In genomic region chr19:49421039-49421877, GRCh38 we compare ENCODE assay signal across 8 cellular contexts. TPM values are rescaled to one million over a fixed set of nuclear protein-coding genes. Genes with fewer than 3 reads are reported as not detected.
DNase-seq lines count a peak whose midpoint lies in the region; FAIRE-seq and TF ChIP-seq lines count a peak whose summit lies in the region.

No MANE protein-coding gene starts in this region.

- no peaks in the 10 kb centered on the region for H3K36me3 Mint-ChIP-seq in activated CD4-positive, alpha-beta memory T cell treated with anti-CD3 and anti-CD28 coated beads for 36 hours
- peaks cover 0 to 20% of the 10 kb centered on the region in 2 donors for H3K36me3 Mint-ChIP-seq in CD14-positive monocyte

- H3K27me3 ChIP-seq in osteoblast (ENCODE audit: insufficient read depth, low read length), result peaks cover 87% of the 10 kb centered on the region

- no peak for FAIRE-seq in RCC 7860 (lab: Jason Lieb, UNC)

- POLR2A ChIA-PET in activated CD4-positive, alpha-beta memory T cell treated with anti-CD3 and anti-CD28 coated beads for 36 hours (lab: Charles Lee), result interaction anchor here (1.3 kb wide), 1 partner anchor 12 kb away, joined by 3 read pairs; no protein-coding TSS in a partner anchor

- intact Hi-C loops in activated CD4-positive, alpha-beta memory T cell treated with anti-CD3 and anti-CD28 coated beads for 36 hours (cut with micrococcal nuclease), result no loop called here
- intact Hi-C loops in CD14-positive monocyte (cut with micrococcal nuclease), result loop anchor here in 1 of 2 donors (10.0 kb wide), 1 partner anchor 46 kb away; no protein-coding TSS in a partner anchor

- CTCF ChIA-PET in activated CD4-positive, alpha-beta memory T cell treated with anti-CD3 and anti-CD28 coated beads for 36 hours (lab: Charles Lee), result interaction anchor here (0.8 to 1.7 kb wide), 6 partner anchors 10 to 323 kb away, joined by 3 to 5 read pairs (median 4); no protein-coding TSS in a partner anchor

- H3K9me3 ChIP-seq in osteoblast (ENCODE audit: low read depth, low read length), result no peaks in the 10 kb centered on the region

- peak; percentile 36 for DNase-seq in ELR (ENCODE audit: low read depth)
- peak; percentile 96 for DNase-seq in NCI-H1436 (lab: John Stamatoyannopoulos, UW)
- peak; percentile 68 for DNase-seq in activated CD4-positive, alpha-beta memory T cell treated with anti-CD3 and anti-CD28 coated beads for 36 hours
- peak; percentile 72 for DNase-seq in fibroblast of pulmonary artery (ENCODE audit: low read depth)
- DNase-seq in osteoblast (ENCODE audit: insufficient read length, low spot score, missing footprints), result peak; percentile 97
- DNase-seq in kidney glomerular epithelial cell (lab: John Stamatoyannopoulos, UW), result no peak
- DNase-seq in RCC 7860 (ENCODE audit: low spot score), result no peak
- DNase-seq in CD14-positive monocyte (ENCODE audit: low spot score), result no peak

- H3K4me3 ChIP-seq in fibroblast of pulmonary artery (replicated peaks; ENCODE audit: low read depth, low read length), result no peak overlapping the region
- H3K4me3 ChIP-seq in osteoblast (ENCODE audit: insufficient read depth, low read length), result peak overlapping the region; percentile 20

- H4K20me1 ChIP-seq in osteoblast (ENCODE audit: insufficient read depth, low read length), result peaks cover 3% of the 10 kb centered on the region

- TF ChIP-seq CTCF in fibroblast of pulmonary artery (IDR thresholded peaks at IDR 0.05; ENCODE audit: low read length, missing control alignments) (no peak), osteoblast (IDR thresholded peaks at IDR 0.05; ENCODE audit: extremely low read depth, low read depth, low read length) (no peak), CD14-positive monocyte (IDR thresholded peaks at IDR 0.05) (no peak)

- peak overlapping the region; percentile 28 for H3K4me3 Mint-ChIP-seq in activated CD4-positive, alpha-beta memory T cell treated with anti-CD3 and anti-CD28 coated beads for 36 hours
- H3K4me3 Mint-ChIP-seq in CD14-positive monocyte, result peak overlapping the region in 1 of 2 donors; percentile 90

- H3K4me1 Mint-ChIP-seq in activated CD4-positive, alpha-beta memory T cell treated with anti-CD3 and anti-CD28 coated beads for 36 hours (ENCODE audit: low read depth), result peaks cover 28% of the 10 kb centered on the region
- H3K4me1 Mint-ChIP-seq in CD14-positive monocyte, result peaks cover 37% of the 10 kb centered on the region

- H3K79me2 ChIP-seq in osteoblast (ENCODE audit: insufficient read depth, low read length), result no peaks in the 10 kb centered on the region

- no peaks in the 10 kb centered on the region for H3K9me3 Mint-ChIP-seq in activated CD4-positive, alpha-beta memory T cell treated with anti-CD3 and anti-CD28 coated beads for 36 hours
- H3K9me3 Mint-ChIP-seq in CD14-positive monocyte, result peaks cover 0 to 21% (median 11%) of the 10 kb centered on the region in 7 donors

- H3K4me1 ChIP-seq in osteoblast (ENCODE audit: insufficient read depth, low read length), result no peaks in the 10 kb centered on the region

- no peaks in the 10 kb centered on the region for H3K36me3 ChIP-seq in osteoblast (ENCODE audit: insufficient read depth, low read length)

- no peak overlapping the region for H3K27ac Mint-ChIP-seq in activated CD4-positive, alpha-beta memory T cell treated with anti-CD3 and anti-CD28 coated beads for 36 hours
- H3K27ac Mint-ChIP-seq in CD14-positive monocyte, result peak overlapping the region in 1 of 7 donors; percentile 28

- peak overlapping the region; percentile 39 for H3K4me2 ChIP-seq in osteoblast (ENCODE audit: insufficient read depth, low read length)

- no peak overlapping the region for H2AFZ ChIP-seq in osteoblast (ENCODE audit: low read length)

- peaks cover 57% of the 10 kb centered on the region for H3K27me3 Mint-ChIP-seq in activated CD4-positive, alpha-beta memory T cell treated with anti-CD3 and anti-CD28 coated beads for 36 hours
- peaks cover 71 to 83% (median 79%) of the 10 kb centered on the region in 3 donors for H3K27me3 Mint-ChIP-seq in CD14-positive monocyte (ENCODE audit: low read depth in 3 of 3)

- no peak overlapping the region for H3K27ac ChIP-seq in osteoblast (ENCODE audit: low read depth, low read length)

RNA-seq across cellular contexts. Expression of gene PTH2, which starts 2.0 kb away (rescaled TPM):
- total RNA-seq in activated CD4-positive, alpha-beta memory T cell treated with anti-CD3 and anti-CD28 coated beads for 36 hours, result not detected
- not detected in 2 replicates for total RNA-seq in osteoblast
- polyA plus RNA-seq in CD14-positive monocyte, result not detected

RNA-seq across cellular contexts. Expression of gene GFY, which starts 3.9 kb away (rescaled TPM):
- total RNA-seq in activated CD4-positive, alpha-beta memory T cell treated with anti-CD3 and anti-CD28 coated beads for 36 hours, result not detected
- total RNA-seq in osteoblast, result not detected in 2 replicates
- not detected for polyA plus RNA-seq in CD14-positive monocyte

RNA-seq across cellular contexts. Expression of gene SLC17A7, which starts 20.1 kb away (rescaled TPM):
- under 1 TPM in 1 of 2 experiments, not detected in 1; 0.17 TPM for total RNA-seq in activated CD4-positive, alpha-beta memory T cell treated with anti-CD3 and anti-CD28 coated beads for 36 hours
- total RNA-seq in osteoblast, result under 0.01 TPM in 2 replicates
- under 1 TPM in 1 of 2 donors, not detected in 1; 0.09 TPM for polyA plus RNA-seq in CD14-positive monocyte

RNA-seq across cellular contexts. Expression of gene PIH1D1, which starts 30.4 kb away (rescaled TPM):
- 100 to 1,000 TPM; 117 to 129 TPM for total RNA-seq in activated CD4-positive, alpha-beta memory T cell treated with anti-CD3 and anti-CD28 coated beads for 36 hours
- total RNA-seq in osteoblast, result 79.3 and 80.7 TPM in 2 replicates
- 10 to 100 TPM; 62.3 to 83.9 TPM for polyA plus RNA-seq in CD14-positive monocyte

RNA-seq across cellular contexts. Expression of gene ALDH16A1, which starts 31.8 kb away (rescaled TPM):
- 10 to 100 TPM; 43.7 to 44.2 TPM for total RNA-seq in activated CD4-positive, alpha-beta memory T cell treated with anti-CD3 and anti-CD28 coated beads for 36 hours
- 26.4 and 32.7 TPM in 2 replicates for total RNA-seq in osteoblast
- polyA plus RNA-seq in CD14-positive monocyte, result 10 to 100 TPM; 30.8 to 39.5 TPM

Comparison
In these comparisons a context has a peak if more than half of its experiments do, and no peak if none do; other contexts are left out.
1. DNase-seq: peak in ELR (single experiment), NCI-H1436 (single experiment), activated CD4-positive, alpha-beta memory T cell treated with anti-CD3 and anti-CD28 coated beads for 36 hours (single experiment), fibroblast of pulmonary artery (single experiment) and osteoblast (single experiment); none in kidney glomerular epithelial cell (single experiment), RCC 7860 (single experiment) and CD14-positive monocyte (single experiment).